8 cellular contexts compared by ENCODE assay signal in genomic region chr7:150448789-150449147, GRCh38. TPM values are rescaled to one million over a fixed set of nuclear protein-coding genes. Genes with fewer than 3 reads are reported as not detected.
DNase-seq lines count a peak whose midpoint lies in the region; ATAC-seq and TF ChIP-seq lines count a peak whose summit lies in the region.

No MANE protein-coding gene starts in this region.

- DNase-seq in AG04450 (ENCODE audit: low read depth, low spot score) (no peak), NCI-H510A treated with DMSO at 0.1 percent for 48 hours (lab: John Stamatoyannopoulos, UW) (peak; percentile 62), dorsolateral prefrontal cortex (peak; percentile 42 to 81 (median 69)), memory B cell (ENCODE audit: low spot score in 2 of 2) (peak; percentile 77 to 79)
- peak; percentile 72 to 88 for DNase-seq in activated CD4-positive, alpha-beta T cell treated with anti-CD3 and anti-CD28 coated beads, Interleukin-2, amount 50 U/mL, for 24 hours (ENCODE audit: low read depth in 1 of 2, low spot score in 1 of 2)
- DNase-seq in stimulated activated CD8-positive, alpha-beta memory T cell treated with anti-CD3 and anti-CD28 coated beads, Interleukin-15, amount 100 ng/mL, for 24 hours (ENCODE audit: low read depth), result peak; percentile 58

- H3K36me3 Mint-ChIP-seq in memory B cell, result peaks cover 2% of the 10 kb centered on the region

- ATAC-seq in GM18858 (IDR thresholded peaks at IDR 0.05; ENCODE audit: unreplicated experiment) (peak; percentile 59), HG03342 (IDR thresholded peaks at IDR 0.05; ENCODE audit: unreplicated experiment) (peak; percentile 57), memory B cell (ENCODE audit: low read depth) (peak; percentile 79)

- CTCF ChIA-PET in AG04450 (lab: Charles Lee), result interaction anchor here (0.6 to 1.9 kb wide), 13 partner anchors 10 to 427 kb away, joined by 3 to 15 read pairs (median 3); no protein-coding TSS in a partner anchor

- peak overlapping the region; percentile 70 for H3K4me3 Mint-ChIP-seq in memory B cell

- peaks cover 17% of the 10 kb centered on the region for H3K27me3 ChIP-seq in AG04450 (ENCODE audit: control insufficient read depth, insufficient read depth, low read length)
- H3K27me3 ChIP-seq in dorsolateral prefrontal cortex, result peaks cover 0 to 26% (median 0%) of the 10 kb centered on the region in 45 donors

- TF ChIP-seq CTCF in AG04450 (IDR thresholded peaks at IDR 0.05; ENCODE audit: low read depth, low read length) (peak; percentile 87), dorsolateral prefrontal cortex (IDR thresholded peaks at IDR 0.05 in 54 of 56, conservative IDR thresholded peaks at IDR 0.05 in 2 of 56; ENCODE audit: low read depth in 1 of 56, partially characterized antibody in 56 of 56) (peak; percentile 74 to 97 (median 89))

- no peaks in the 10 kb centered on the region; the same call in 1 of the 2 replicates for H3K9me3 ChIP-seq in AG04450 (ENCODE audit: control insufficient read depth, insufficient read depth, low read length)

- H3K4me3 ChIP-seq in AG04450 (ENCODE audit: low read depth, low read length) (no peak overlapping the region), dorsolateral prefrontal cortex (peak overlapping the region in 3 of 59 donors; percentile 2 to 16 (median 3))

- intact Hi-C loops in dorsolateral prefrontal cortex (cut with DNase I), result loop anchor here (2.0 to 5.0 kb wide), 2 partner anchors 308 to 309 kb away; no protein-coding TSS in a partner anchor

- H3K27ac ChIP-seq in AG04450 (ENCODE audit: low read depth, low read length) (no peak overlapping the region), dorsolateral prefrontal cortex (peak overlapping the region in 7 of 59 donors; percentile 10 to 48 (median 31))

- peaks cover 39% of the 10 kb centered on the region for H3K4me1 Mint-ChIP-seq in memory B cell

- H3K27ac Mint-ChIP-seq in memory B cell, result peak overlapping the region; percentile 26

- no peaks in the 10 kb centered on the region for H3K9me3 Mint-ChIP-seq in memory B cell

- POLR2A ChIA-PET in AG04450 (lab: Yijun Ruan, JAX), result no interaction called here

- no peaks in the 10 kb centered on the region for H3K27me3 Mint-ChIP-seq in memory B cell

RNA-seq across cellular contexts. Expression of gene GIMAP8, which starts 1.7 kb away (rescaled TPM):
- polyA plus RNA-seq in AG04450 (2011; rRNA removed), result not detected in 2 replicates
- polyA minus RNA-seq in AG04450 (2011; rRNA and poly(A)+ RNA removed), result not detected in 2 replicates
- total RNA-seq in dorsolateral prefrontal cortex, result 10 to 100 TPM in 1 of 120 experiments, 1 to 10 TPM in 119; 1.6 to 10.3 (median 3.5) TPM
